In genomic region chr4:101163936-101164335, GRCh38 we compare ENCODE assay signal across 29 cellular contexts.
DNase-seq lines count a peak whose midpoint lies in the region; ATAC-seq and TF ChIP-seq lines count a peak whose summit lies in the region.
"Had no signal": no experiment of that assay in that cellular context is flagged by ENCODE, and none has a peak within 500 bp of the region (broad histone marks: within the 10 kb centered on the region; RNA-seq: fewer than 3 reads in every experiment).

No MANE protein-coding gene starts in this region.

- intact Hi-C loops in HCT116 (cut with micrococcal nuclease) (loop anchor here (10.0 kb wide), 1 partner anchor 319 kb away; no protein-coding TSS in a partner anchor), gastrocnemius medialis (cut with DNase I; ENCODE audit: low total_unique reads) (loop anchor here (10.0 kb wide), 1 partner anchor 1069 kb away; no protein-coding TSS in a partner anchor)
- intact Hi-C loops in activated T-helper 1 cell treated with anti-CD3 and anti-CD28 coated beads, Interleukin-12 subunit alpha, Interleukin-12 subunit beta, Interleukin-2, Interleukin-4 antibody, amounts not matched to agents 30 ng/mL and 10 ng/mL and 1 ng/mL, durations not matched to agents 14 hours and 24 hours and 36 hours (cut with micrococcal nuclease), result no loop called here

- H3K4me3 ChIP-seq in HCT116 (replicated peaks in 1 of 2; ENCODE audit: low read depth in 1 of 2, low read length in 2 of 2), result no peak overlapping the region
- no peak overlapping the region for H3K4me3 ChIP-seq in fibroblast of lung (replicated peaks in 1 of 4; ENCODE audit: control extremely low read depth in 1 of 4, insufficient read depth in 1 of 4, low read depth in 3 of 4, low read length in 4 of 4)
- no peak overlapping the region for H3K4me3 ChIP-seq in gastrocnemius medialis
- H3K4me3 ChIP-seq: sigmoid colon, SJSA1, testis, uterus had no signal

- peaks cover 2% of the 10 kb centered on the region for H3K36me3 Mint-ChIP-seq in activated T-helper 1 cell treated with anti-CD3 and anti-CD28 coated beads, Interleukin-12 subunit alpha, Interleukin-12 subunit beta, Interleukin-2, Interleukin-4 antibody, amounts not matched to agents 30 ng/mL and 10 ng/mL and 1 ng/mL, durations not matched to agents 14 hours and 24 hours and 36 hours (ENCODE audit: low read depth)
- H3K36me3 Mint-ChIP-seq: activated naive CD8-positive, alpha-beta T cell treated with anti-CD3 and anti-CD28 coated beads, Interleukin-2, amount 10 ng/mL, durations not matched to agents 7 days and 5 days; immature natural killer cell had no signal

- H3K36me3 ChIP-seq in HCT116 (ENCODE audit: control insufficient read depth in 1 of 2, insufficient read depth in 2 of 2, low read length in 2 of 2) (0 out of 4 replicates have a peak, but pooled peaks cover 0 to 8% of the 10 kb centered on the region in 2 experiments), fibroblast of lung (ENCODE audit: control insufficient read depth, insufficient read depth, low read length) (no peaks in the 10 kb centered on the region), gastrocnemius medialis (no peaks in the 10 kb centered on the region)
- H3K36me3 ChIP-seq: sigmoid colon, SJSA1, uterus had no signal

- H2AFZ ChIP-seq in HCT116 (ENCODE audit: low read depth, low read length, poor library complexity, severe bottlenecking) (no peak overlapping the region), fibroblast of lung (ENCODE audit: low read length) (no peak overlapping the region)

- in situ Hi-C loops in gastrocnemius medialis (cut with MboI; ENCODE audit: low sequenced_read_pairs in 4 of 4), result loop anchor here in 1 of 4 donors (10.0 kb wide), 1 partner anchor 571 kb away; no protein-coding TSS in a partner anchor

- no peak overlapping the region for H3K4me3 Mint-ChIP-seq in activated T-helper 1 cell treated with anti-CD3 and anti-CD28 coated beads, Interleukin-12 subunit alpha, Interleukin-12 subunit beta, Interleukin-2, Interleukin-4 antibody, amounts not matched to agents 30 ng/mL and 10 ng/mL and 1 ng/mL, durations not matched to agents 14 hours and 24 hours and 36 hours
- H3K4me3 Mint-ChIP-seq: activated CD8-positive, alpha-beta T cell treated with anti-CD3 and anti-CD28 coated beads for 36 hours; activated naive CD8-positive, alpha-beta T cell treated with anti-CD3 and anti-CD28 coated beads, Interleukin-2, amount 10 ng/mL, durations not matched to agents 7 days and 5 days; CD4-positive, CD25-positive, alpha-beta regulatory T cell; immature natural killer cell had no signal

- BruUV-seq in HCT116 (replicated peaks; lab: Mats Ljungman, UMichigan), result no TSS peak

- H3K27me3 Mint-ChIP-seq in activated T-helper 1 cell treated with anti-CD3 and anti-CD28 coated beads, Interleukin-12 subunit alpha, Interleukin-12 subunit beta, Interleukin-2, Interleukin-4 antibody, amounts not matched to agents 30 ng/mL and 10 ng/mL and 1 ng/mL, durations not matched to agents 14 hours and 24 hours and 36 hours (ENCODE audit: insufficient read depth), result no peaks in the 10 kb centered on the region
- H3K27me3 Mint-ChIP-seq: activated CD8-positive, alpha-beta T cell treated with anti-CD3 and anti-CD28 coated beads for 36 hours; CD4-positive, CD25-positive, alpha-beta regulatory T cell had no signal

- peak overlapping the region; percentile 98 for H3K27ac ChIP-seq in HCT116 (ENCODE audit: low read depth, low read length)
- H3K27ac ChIP-seq in RWPE1, result no peak overlapping the region
- no peak overlapping the region for H3K27ac ChIP-seq in fibroblast of lung (ENCODE audit: insufficient read depth, low read length)
- H3K27ac ChIP-seq in gastrocnemius medialis, result peak overlapping the region in 2 of 4 donors; percentile 24 to 27
- H3K27ac ChIP-seq: sigmoid colon, SJSA1, testis, uterus had no signal

- RAD21 ChIA-PET in HCT116 (lab: Charles Lee; ENCODE audit: low non-redundant PET in 1 of 2, low total read pairs in 2 of 2, uncharacterized antibody in 2 of 2, unreplicated experiment in 2 of 2), result interaction anchor here in 1 of 2 experiments (0.6 to 0.8 kb wide), 3 partner anchors 155 to 1166 kb away, joined by 3 read pairs; no protein-coding TSS in a partner anchor

- H3K9ac ChIP-seq in HCT116 (ENCODE audit: low read length) (peak overlapping the region; percentile 46), fibroblast of lung (ENCODE audit: insufficient read depth, low read length) (no peak overlapping the region)

- TF ChIP-seq POLR2A in HCT116 (IDR thresholded peaks at IDR 0.05; ENCODE audit: borderline replicate concordance, extremely low read depth, insufficient read depth, insufficient read length), result no peak
- no peak for TF ChIP-seq POLR2A in gastrocnemius medialis (IDR thresholded peaks at IDR 0.05)

- ATAC-seq in HCT116 (peak; percentile 75), gastrocnemius medialis (peak; percentile 72), GM19452 (IDR thresholded peaks at IDR 0.05; ENCODE audit: unreplicated experiment) (no peak), HG03520 (IDR thresholded peaks at IDR 0.05; ENCODE audit: unreplicated experiment) (no peak)
- ATAC-seq: activated CD8-positive, alpha-beta T cell treated with anti-CD3 and anti-CD28 coated beads for 36 hours; HepG2; left lobe of liver; stimulated activated naive CD8-positive, alpha-beta T cell treated with anti-CD3 and anti-CD28 coated beads, Interleukin-15, Interleukin-2, amounts not matched to agents 100 U/mL and 50 U/mL, for 24 hours had no signal

- peaks cover 74% of the 10 kb centered on the region for H3K79me2 ChIP-seq in HCT116 (ENCODE audit: insufficient read depth, low read length)
- peaks cover 6% of the 10 kb centered on the region for H3K79me2 ChIP-seq in fibroblast of lung (ENCODE audit: control insufficient read depth, insufficient read depth, low read length)

- H3K4me2 ChIP-seq in HCT116 (ENCODE audit: low read length) (peak overlapping the region; percentile 50; the same call in 1 of the 2 replicates), fibroblast of lung (ENCODE audit: extremely low read depth, insufficient read depth, low read length) (no peak overlapping the region)

- TF ChIP-seq CTCF in HCT116 (IDR thresholded peaks at IDR 0.05 in 2 of 3, conservative IDR thresholded peaks at IDR 0.05 in 1 of 3; ENCODE audit: borderline replicate concordance in 1 of 3, insufficient read depth in 1 of 3, low read depth in 2 of 3, low read length in 2 of 3) (no peak), RWPE1 (conservative IDR thresholded peaks at IDR 0.05; ENCODE audit: low read depth) (no peak), fibroblast of lung (conservative IDR thresholded peaks at IDR 0.05 in 1 of 2, IDR thresholded peaks at IDR 0.05 in 1 of 2; ENCODE audit: low read depth in 1 of 2, low read length in 2 of 2) (no peak), gastrocnemius medialis (IDR thresholded peaks at IDR 0.05 in 4 of 5, conservative IDR thresholded peaks at IDR 0.05 in 1 of 5) (no peak)

- POLR2A ChIA-PET in HCT116 (lab: Charles Lee), result interaction anchor here (0.6 to 1.0 kb wide), 3 partner anchors 8 to 184 kb away, joined by 3 to 5 read pairs (median 4); partner anchors contain the start of gene PPP3CA
- POLR2A ChIA-PET in RWPE1 (lab: Yijun Ruan, JAX; ENCODE audit: low non-redundant PET), result no interaction called here

- DNase-seq in HCT116 (ENCODE audit: low read depth, low spot score) (peak; percentile 86), RWPE1 (ENCODE audit: low spot score) (peak; percentile 26), fibroblast of lung (ENCODE audit: low read depth in 2 of 2) (peak; percentile 39 to 42), gastrocnemius medialis (no peak), SKM-1 (lab: John Stamatoyannopoulos, UW; ENCODE audit: unreplicated experiment) (no peak)
- no peak for DNase-seq in activated T-helper 1 cell treated with anti-CD3 and anti-CD28 coated beads, Interleukin-12 subunit alpha, Interleukin-12 subunit beta, Interleukin-2, Interleukin-4 antibody, amounts not matched to agents 30 ng/mL and 10 ng/mL and 1 ng/mL, durations not matched to agents 14 hours and 24 hours and 36 hours (ENCODE audit: low spot score)
- DNase-seq: activated CD4-positive, alpha-beta T cell treated with anti-CD3 and anti-CD28 coated beads for 1 hour; activated CD8-positive, alpha-beta T cell treated with anti-CD3 and anti-CD28 coated beads for 36 hours; activated effector memory CD4-positive, alpha-beta T cell treated with anti-CD3 and anti-CD28 coated beads, Interleukin-2, amount 50 U/mL, for 16 hours; activated naive CD8-positive, alpha-beta T cell treated with anti-CD3 and anti-CD28 coated beads, Interleukin-2, amount 10 ng/mL, durations not matched to agents 7 days and 5 days; CD4-positive, CD25-positive, alpha-beta regulatory T cell; DND-41; effector CD8-positive, alpha-beta T cell; erythroblast; immature natural killer cell; NCI-H1417 treated with DMSO at 0.1 percent for 48 hours; NCI-H2081; NCI-H774; sigmoid colon; stimulated activated CD4-positive, alpha-beta T cell treated with anti-CD3 and anti-CD28 coated beads, Interleukin-15, amount 100 ng/mL, for 24 hours; stimulated activated naive CD8-positive, alpha-beta T cell treated with anti-CD3 and anti-CD28 coated beads, Interleukin-15, Interleukin-2, amounts not matched to agents 100 U/mL and 50 U/mL, for 24 hours; T-helper 1 cell; testis; uterus had no signal

- H3K4me1 Mint-ChIP-seq in activated T-helper 1 cell treated with anti-CD3 and anti-CD28 coated beads, Interleukin-12 subunit alpha, Interleukin-12 subunit beta, Interleukin-2, Interleukin-4 antibody, amounts not matched to agents 30 ng/mL and 10 ng/mL and 1 ng/mL, durations not matched to agents 14 hours and 24 hours and 36 hours (ENCODE audit: low read depth), result no peaks in the 10 kb centered on the region

- no peaks in the 10 kb centered on the region for H3K9me2 ChIP-seq in HCT116 (ENCODE audit: insufficient read depth)

- no peaks in the 10 kb centered on the region for H3K27me3 ChIP-seq in HCT116 (ENCODE audit: insufficient read depth, low read length)
- no peaks in the 10 kb centered on the region for H3K27me3 ChIP-seq in fibroblast of lung (ENCODE audit: control insufficient read depth, insufficient read depth, low read length)
- no peaks in the 10 kb centered on the region for H3K27me3 ChIP-seq in gastrocnemius medialis
- H3K27me3 ChIP-seq: sigmoid colon, SJSA1, testis, uterus had no signal

- H3K9me3 ChIP-seq in HCT116 (ENCODE audit: control insufficient read depth in 1 of 2, insufficient read depth in 1 of 2, low read depth in 1 of 2, low read length in 2 of 2), result no peaks in the 10 kb centered on the region
- no peaks in the 10 kb centered on the region for H3K9me3 ChIP-seq in fibroblast of lung (ENCODE audit: control insufficient read depth, insufficient read depth, low read depth, low read length)
- no peaks in the 10 kb centered on the region for H3K9me3 ChIP-seq in gastrocnemius medialis
- H3K9me3 ChIP-seq: sigmoid colon, SJSA1, testis, uterus had no signal

- no peaks in the 10 kb centered on the region for H3K9me3 Mint-ChIP-seq in activated T-helper 1 cell treated with anti-CD3 and anti-CD28 coated beads, Interleukin-12 subunit alpha, Interleukin-12 subunit beta, Interleukin-2, Interleukin-4 antibody, amounts not matched to agents 30 ng/mL and 10 ng/mL and 1 ng/mL, durations not matched to agents 14 hours and 24 hours and 36 hours
- H3K9me3 Mint-ChIP-seq: activated CD8-positive, alpha-beta T cell treated with anti-CD3 and anti-CD28 coated beads for 36 hours; activated naive CD8-positive, alpha-beta T cell treated with anti-CD3 and anti-CD28 coated beads, Interleukin-2, amount 10 ng/mL, durations not matched to agents 7 days and 5 days; immature natural killer cell had no signal

- H3K27ac Mint-ChIP-seq in activated T-helper 1 cell treated with anti-CD3 and anti-CD28 coated beads, Interleukin-12 subunit alpha, Interleukin-12 subunit beta, Interleukin-2, Interleukin-4 antibody, amounts not matched to agents 30 ng/mL and 10 ng/mL and 1 ng/mL, durations not matched to agents 14 hours and 24 hours and 36 hours, result no peak overlapping the region
- H3K27ac Mint-ChIP-seq: activated CD8-positive, alpha-beta T cell treated with anti-CD3 and anti-CD28 coated beads for 36 hours; activated naive CD8-positive, alpha-beta T cell treated with anti-CD3 and anti-CD28 coated beads, Interleukin-2, amount 10 ng/mL, durations not matched to agents 7 days and 5 days; CD4-positive, CD25-positive, alpha-beta regulatory T cell had no signal

- peaks cover 91 to 98% of the 10 kb centered on the region in 2 experiments for H3K4me1 ChIP-seq in HCT116 (ENCODE audit: control insufficient read depth in 1 of 2, insufficient read depth in 2 of 2, low read length in 2 of 2)
- no peaks in the 10 kb centered on the region for H3K4me1 ChIP-seq in fibroblast of lung (ENCODE audit: control insufficient read depth, extremely low read depth, insufficient read depth, low read length)
- peaks cover 0 to 19% of the 10 kb centered on the region in 2 donors for H3K4me1 ChIP-seq in gastrocnemius medialis
- H3K4me1 ChIP-seq: SJSA1, testis, uterus had no signal

- CTCF ChIA-PET in HCT116 (lab: Charles Lee) (no interaction called here), RWPE1 (lab: Yijun Ruan, JAX) (no interaction called here)

- TF ChIP-seq RAD21 in HCT116 (IDR thresholded peaks at IDR 0.05; ENCODE audit: low read depth), result 0 out of 2 replicates have a peak, but pooled peaks have one; percentile 9

- H4K20me1 ChIP-seq in HCT116 (ENCODE audit: insufficient read depth), result no peaks in the 10 kb centered on the region
- H4K20me1 ChIP-seq in fibroblast of lung (ENCODE audit: control insufficient read depth, extremely low read depth, insufficient read depth, low read length), result no peaks in the 10 kb centered on the region

Comparison
In these comparisons a context has a peak if more than half of its experiments do, and no peak if none do; other contexts are left out.
1. ATAC-seq: peak in HCT116 (single experiment) and gastrocnemius medialis (2 of 2); none in GM19452 (single experiment) and HG03520 (single experiment).
2. DNase-seq: peak in HCT116 (single experiment), RWPE1 (single experiment) and fibroblast of lung (2 of 2); none in gastrocnemius medialis (0 of 2), activated T-helper 1 cell treated with anti-CD3 and anti-CD28 coated beads, Interleukin-12 subunit alpha, Interleukin-12 subunit beta, Interleukin-2, Interleukin-4 antibody, amounts not matched to agents 30 ng/mL and 10 ng/mL and 1 ng/mL, durations not matched to agents 14 hours and 24 hours and 36 hours (single experiment) and SKM-1 (single experiment).